1 cellular context compared by ENCODE assay signal in genomic region chr15:73165435-73165834, GRCh38.
TF ChIP-seq lines count a peak whose summit lies in the region.

No MANE protein-coding gene starts in this region.

TF ChIP-seq in WTC11, 78 proteins besides CTCF, POLR2A, EP300 and RAD21 (continued from another document):
- TF ChIP-seq TEAD4 (CRISPR knock-in tag; IDR thresholded peaks at IDR 0.05) = no peak
- TF ChIP-seq E2F1 (CRISPR knock-in tag; IDR thresholded peaks at IDR 0.05) = no peak
- TF ChIP-seq ZNF281 (CRISPR knock-in tag; IDR thresholded peaks at IDR 0.05) = no peak
- TF ChIP-seq ATF1 (CRISPR knock-in tag; IDR thresholded peaks at IDR 0.05) = no peak
- no peak for TF ChIP-seq FOXP4 (CRISPR knock-in tag; IDR thresholded peaks at IDR 0.05)
- no peak for TF ChIP-seq PRDM15 (CRISPR knock-in tag; IDR thresholded peaks at IDR 0.05)
